ENCODE assay signal across 22 cellular contexts in genomic region chr13:87851395-87851794, GRCh38.
"Had no signal": no experiment of that assay in that cellular context is flagged by ENCODE, and none has a peak within 500 bp of the region (broad histone marks: within the 10 kb centered on the region; RNA-seq: fewer than 3 reads in every experiment).

No MANE protein-coding gene starts in this region.

- H3K36me3 ChIP-seq: colonic mucosa, esophagus squamous epithelium, gastroesophageal sphincter, left ventricle myocardium inferior, lower lobe of right lung, ovary, tibial artery, upper lobe of left lung, uterus had no signal

- H3K4me1 ChIP-seq: colonic mucosa, esophagus squamous epithelium, gastroesophageal sphincter, left ventricle myocardium inferior, lower lobe of right lung, tibial artery, upper lobe of left lung, uterus had no signal

- H3K27me3 ChIP-seq: colonic mucosa, esophagus squamous epithelium, gastroesophageal sphincter, ovary, tibial artery, upper lobe of left lung, uterus had no signal

- H3K4me3 ChIP-seq: colonic mucosa, esophagus squamous epithelium, gastroesophageal sphincter, left ventricle myocardium inferior, lower lobe of right lung, ovary, tibial artery, upper lobe of left lung, uterus had no signal

- FAIRE-seq: kidney, small intestine had no signal

- H3K9me3 ChIP-seq: colonic mucosa, esophagus squamous epithelium, gastroesophageal sphincter, lower lobe of right lung, ovary, tibial artery, upper lobe of left lung, uterus had no signal

- DNase-seq: colonic mucosa; dermis blood vessel endothelial cell; esophagus squamous epithelium; foreskin fibroblast; immature natural killer cell; kidney; left cardiac atrium; left ventricle myocardium inferior; lower lobe of right lung; mesenchymal stem cell; naive thymus-derived CD4-positive, alpha-beta T cell; nephron progenitor cell; ovary; right cardiac atrium; small intestine; stimulated activated CD4-positive, alpha-beta T cell treated with anti-CD3 and anti-CD28 coated beads, Interleukin-12 subunit alpha, Interleukin-12 subunit beta, amount 100 ng/mL, for 4 hours; stimulated activated CD4-positive, alpha-beta T cell treated with anti-CD3 and anti-CD28 coated beads, Interleukin-2, amount 100 ng/mL, for 48 hours; stimulated activated naive CD4-positive, alpha-beta T cell treated with Interleukin-2 at 50 U/mL for 16 hours; tibial artery; upper lobe of left lung; uterus had no signal

- H3K27ac ChIP-seq: colonic mucosa, esophagus squamous epithelium, gastroesophageal sphincter, left ventricle myocardium inferior, lower lobe of right lung, ovary, tibial artery, upper lobe of left lung, uterus had no signal

- ATAC-seq: gastroesophageal sphincter; left cardiac atrium; lower lobe of right lung; naive thymus-derived CD4-positive, alpha-beta T cell; right cardiac atrium had no signal
